ENCODE assay signal across 10 cellular contexts in the genomic region with DNA sequence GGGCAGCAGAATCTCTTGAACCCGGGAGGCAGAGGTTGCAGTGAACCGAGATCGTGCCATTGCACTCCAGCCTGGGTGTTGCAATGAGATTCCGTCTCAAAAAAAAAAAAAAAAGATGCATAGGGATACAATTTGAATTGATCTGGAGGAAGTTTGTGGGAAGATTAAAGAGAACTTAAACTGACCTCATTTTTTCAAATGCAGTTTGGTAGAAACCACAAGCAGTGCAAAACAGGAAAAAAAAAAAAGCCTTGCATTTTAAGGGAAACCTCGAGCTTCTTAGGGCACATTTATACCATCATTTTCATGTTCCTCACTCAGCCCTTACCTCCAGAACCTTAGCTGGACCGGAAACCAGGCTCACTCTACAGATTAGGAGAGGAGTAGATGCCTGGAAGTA. TPM values are rescaled to one million over a fixed set of nuclear protein-coding genes. Genes with fewer than 3 reads are reported as not detected.
DNase-seq lines count a peak whose midpoint lies in the region; ATAC-seq and TF ChIP-seq lines count a peak whose summit lies in the region.
"Had no signal": no experiment of that assay in that cellular context is flagged by ENCODE, and none has a peak within 500 bp of the region (broad histone marks: within the 10 kb centered on the region; RNA-seq: fewer than 3 reads in every experiment).

No MANE protein-coding gene starts in this region.

- H3K4me1 ChIP-seq in OCI-LY1 (ENCODE audit: insufficient read depth, low read length, severe bottlenecking): peaks cover 66% of the 10 kb centered on the region
- H3K4me1 ChIP-seq in mucosa of descending colon (ENCODE audit: low read depth): peaks cover 12% of the 10 kb centered on the region

- intact Hi-C loops in mucosa of descending colon (cut with DNase I, micrococcal nuclease): no loop called here

- H3F3A ChIP-seq in OCI-LY1 (ENCODE audit: insufficient read depth, low read length): peaks cover 7% of the 10 kb centered on the region; the same call in 1 of the 2 replicates

- H3K27ac Mint-ChIP-seq in activated T-cell treated with anti-CD3 and anti-CD28 coated beads, Interleukin-2, amount 50 U/mL, for 24 hours: peak overlapping the region; percentile 69
- H3K27ac Mint-ChIP-seq in stimulated activated memory B cell treated with anti-CD40 and anti-IgM and Interleukin-4, amounts not matched to agents 10 μg/mL and 1 μg/mL and 100 μg/mL, for 72 hours: peak overlapping the region; percentile 79

- H3K9ac ChIP-seq in OCI-LY1 (ENCODE audit: low read length): peak overlapping the region; percentile 11; the same call in 1 of the 2 replicates

- no peaks in the 10 kb centered on the region for H3K27me3 Mint-ChIP-seq in activated T-cell treated with anti-CD3 and anti-CD28 coated beads, Interleukin-2, amount 50 U/mL, for 24 hours
- H3K27me3 Mint-ChIP-seq in stimulated activated memory B cell treated with anti-CD40 and anti-IgM and Interleukin-4, amounts not matched to agents 10 μg/mL and 1 μg/mL and 100 μg/mL, for 72 hours: no peaks in the 10 kb centered on the region

- TF ChIP-seq CTCF in OCI-LY1 (IDR thresholded peaks at IDR 0.05; ENCODE audit: low read length) (no peak), mucosa of descending colon (IDR thresholded peaks at IDR 0.05) (no peak)

- peaks cover 62% of the 10 kb centered on the region for H3K4me1 Mint-ChIP-seq in activated T-cell treated with anti-CD3 and anti-CD28 coated beads, Interleukin-2, amount 50 U/mL, for 24 hours (ENCODE audit: low read depth)
- peaks cover 70% of the 10 kb centered on the region for H3K4me1 Mint-ChIP-seq in stimulated activated memory B cell treated with anti-CD40 and anti-IgM and Interleukin-4, amounts not matched to agents 10 μg/mL and 1 μg/mL and 100 μg/mL, for 72 hours

- peaks cover 7% of the 10 kb centered on the region; the same call in 1 of the 2 replicates for H3K36me3 ChIP-seq in OCI-LY1 (ENCODE audit: insufficient read depth, low read length)
- no peaks in the 10 kb centered on the region for H3K36me3 ChIP-seq in mucosa of descending colon (ENCODE audit: low read depth)

- H3K79me2 ChIP-seq in OCI-LY1 (ENCODE audit: insufficient read depth, low read length): no peaks in the 10 kb centered on the region

- H3K9me3 Mint-ChIP-seq in activated T-cell treated with anti-CD3 and anti-CD28 coated beads, Interleukin-2, amount 50 U/mL, for 24 hours: no peaks in the 10 kb centered on the region
- H3K9me3 Mint-ChIP-seq in stimulated activated memory B cell treated with anti-CD40 and anti-IgM and Interleukin-4, amounts not matched to agents 10 μg/mL and 1 μg/mL and 100 μg/mL, for 72 hours: no peaks in the 10 kb centered on the region

- H3K4me2 ChIP-seq in OCI-LY1 (ENCODE audit: low read length): peak overlapping the region; percentile 41
- H3K4me2 ChIP-seq: smooth muscle cell had no signal

- no peak for DNase-seq in activated T-cell treated with anti-CD3 and anti-CD28 coated beads, Interleukin-2, amount 50 U/mL, for 24 hours
- DNase-seq in activated T-cell treated with anti-CD3 and anti-CD28 coated beads, Interleukin-2, amount 50 U/mL, for 48 hours: no peak
- no peak for DNase-seq in hippocampal formation (lab: John Stamatoyannopoulos, UW)
- DNase-seq in mucosa of descending colon: no peak
- no peak for DNase-seq in DMS153 (lab: John Stamatoyannopoulos, UW)
- DNase-seq: SHP77 had no signal

- no peaks in the 10 kb centered on the region for H4K20me1 ChIP-seq in OCI-LY1 (ENCODE audit: insufficient read depth, low read length)

- no peaks in the 10 kb centered on the region for H3K9me2 ChIP-seq in OCI-LY1 (ENCODE audit: low read depth, low read length)

- ATAC-seq in stimulated activated memory B cell treated with anti-CD40 and anti-IgM and Interleukin-4, amounts not matched to agents 10 μg/mL and 1 μg/mL and 100 μg/mL, for 72 hours: no peak
- ATAC-seq in mucosa of descending colon: no peak

- H3K27ac ChIP-seq in OCI-LY1 (ENCODE audit: low read depth, low read length, poor library complexity, severe bottlenecking): peak overlapping the region; percentile 67
- peak overlapping the region; percentile 55 for H3K27ac ChIP-seq in angular gyrus (ENCODE audit: low read depth, low read length)

- peak overlapping the region; percentile 3 for H3K4me3 ChIP-seq in OCI-LY1 (ENCODE audit: low read depth, low read length, poor library complexity, severe bottlenecking)
- H3K4me3 ChIP-seq in mucosa of descending colon: no peak overlapping the region
- H3K4me3 ChIP-seq: smooth muscle cell had no signal

- H3K27me3 ChIP-seq in OCI-LY1 (ENCODE audit: insufficient read depth, low read length): no peaks in the 10 kb centered on the region

- peak overlapping the region; percentile 29 for H3K4me3 Mint-ChIP-seq in activated T-cell treated with anti-CD3 and anti-CD28 coated beads, Interleukin-2, amount 50 U/mL, for 24 hours
- H3K4me3 Mint-ChIP-seq in stimulated activated memory B cell treated with anti-CD40 and anti-IgM and Interleukin-4, amounts not matched to agents 10 μg/mL and 1 μg/mL and 100 μg/mL, for 72 hours: peak overlapping the region; percentile 69

- H3K36me3 Mint-ChIP-seq in activated T-cell treated with anti-CD3 and anti-CD28 coated beads, Interleukin-2, amount 50 U/mL, for 24 hours (ENCODE audit: low read depth): peaks cover 21% of the 10 kb centered on the region
- H3K36me3 Mint-ChIP-seq in stimulated activated memory B cell treated with anti-CD40 and anti-IgM and Interleukin-4, amounts not matched to agents 10 μg/mL and 1 μg/mL and 100 μg/mL, for 72 hours: peaks cover 17% of the 10 kb centered on the region

- no peak overlapping the region for H2AFZ ChIP-seq in OCI-LY1 (ENCODE audit: low read length)

- H3K9me3 ChIP-seq in OCI-LY1 (ENCODE audit: low read length) (no peaks in the 10 kb centered on the region), mucosa of descending colon (no peaks in the 10 kb centered on the region)

RNA-seq across cellular contexts. Expression of gene KCTD7, which starts 2.8 kb away (rescaled TPM):
- 10 to 100 TPM in 1 of 3 donors, 1 to 10 TPM in 2; 7.4 to 24.8 (median 8.5) TPM for total RNA-seq in mucosa of descending colon
